10 cellular contexts compared by ENCODE assay signal in genomic region chr14:72049462-72049861, GRCh38.
DNase-seq lines count a peak whose midpoint lies in the region; ATAC-seq and FAIRE-seq lines count a peak whose summit lies in the region.
"Had no signal": no experiment of that assay in that cellular context is flagged by ENCODE, and none has a peak within 500 bp of the region (broad histone marks: within the 10 kb centered on the region; RNA-seq: fewer than 3 reads in every experiment).

No MANE protein-coding gene starts in this region.

- POLR2A ChIA-PET in activated naive CD8-positive, alpha-beta T cell treated with anti-CD3 and anti-CD28 coated beads, Interleukin-2, amount 10 ng/mL, durations not matched to agents 7 days and 5 days (lab: Charles Lee) = no interaction called here

- peaks cover 1% of the 10 kb centered on the region for H3K4me1 Mint-ChIP-seq in activated naive CD8-positive, alpha-beta T cell treated with anti-CD3 and anti-CD28 coated beads, Interleukin-2, amount 10 ng/mL, durations not matched to agents 7 days and 5 days
- H3K4me1 Mint-ChIP-seq: naive thymus-derived CD8-positive, alpha-beta T cell had no signal

- no peak overlapping the region for H3K27ac Mint-ChIP-seq in activated naive CD8-positive, alpha-beta T cell treated with anti-CD3 and anti-CD28 coated beads, Interleukin-2, amount 10 ng/mL, durations not matched to agents 7 days and 5 days
- H3K27ac Mint-ChIP-seq: naive thymus-derived CD8-positive, alpha-beta T cell had no signal

- peak; percentile 56 for DNase-seq in stimulated activated CD4-positive, alpha-beta T cell treated with anti-CD3 and anti-CD28 coated beads, Interleukin-15, amount 100 ng/mL, for 24 hours
- DNase-seq in stimulated activated CD4-positive, alpha-beta T cell treated with anti-CD3 and anti-CD28 coated beads, Interleukin-12 subunit alpha, Interleukin-12 subunit beta, amount 100 ng/mL, for 4 hours = no peak
- DNase-seq in activated naive CD8-positive, alpha-beta T cell treated with anti-CD3 and anti-CD28 coated beads, Interleukin-2, amount 10 ng/mL, durations not matched to agents 7 days and 5 days = no peak
- DNase-seq in activated gamma-delta T cell (lab: John Stamatoyannopoulos, UW) (no peak), NCI-H1092 (lab: John Stamatoyannopoulos, UW) (no peak), HTR-8/SVneo (ENCODE audit: insufficient read length, low spot score) (no peak)
- DNase-seq: naive thymus-derived CD8-positive, alpha-beta T cell had no signal

- H3K9me3 Mint-ChIP-seq in activated naive CD8-positive, alpha-beta T cell treated with anti-CD3 and anti-CD28 coated beads, Interleukin-2, amount 10 ng/mL, durations not matched to agents 7 days and 5 days = no peaks in the 10 kb centered on the region
- H3K9me3 Mint-ChIP-seq: naive thymus-derived CD8-positive, alpha-beta T cell had no signal

- no peak overlapping the region for H3K4me3 Mint-ChIP-seq in activated naive CD8-positive, alpha-beta T cell treated with anti-CD3 and anti-CD28 coated beads, Interleukin-2, amount 10 ng/mL, durations not matched to agents 7 days and 5 days
- H3K4me3 Mint-ChIP-seq: naive thymus-derived CD8-positive, alpha-beta T cell had no signal

- no peaks in the 10 kb centered on the region for H3K36me3 Mint-ChIP-seq in activated naive CD8-positive, alpha-beta T cell treated with anti-CD3 and anti-CD28 coated beads, Interleukin-2, amount 10 ng/mL, durations not matched to agents 7 days and 5 days
- H3K36me3 Mint-ChIP-seq: naive thymus-derived CD8-positive, alpha-beta T cell had no signal

- peaks cover 19% of the 10 kb centered on the region for H3K27me3 Mint-ChIP-seq in activated naive CD8-positive, alpha-beta T cell treated with anti-CD3 and anti-CD28 coated beads, Interleukin-2, amount 10 ng/mL, durations not matched to agents 7 days and 5 days

- no peak for FAIRE-seq in HTR-8/SVneo (lab: Jason Lieb, UNC)
- FAIRE-seq: endometrium had no signal

- ATAC-seq in HG03565 (IDR thresholded peaks at IDR 0.05; ENCODE audit: unreplicated experiment) (peak; percentile 76), GM21528 (IDR thresholded peaks at IDR 0.05; ENCODE audit: low FRiP score, unreplicated experiment) (no peak)
- peak; percentile 36 for ATAC-seq in activated naive CD8-positive, alpha-beta T cell treated with anti-CD3 and anti-CD28 coated beads, Interleukin-2, amount 10 ng/mL, durations not matched to agents 7 days and 5 days (ENCODE audit: low read depth)
- ATAC-seq: naive thymus-derived CD8-positive, alpha-beta T cell had no signal
